In genomic region chr2:221642447-221642846, GRCh38 we compare ENCODE assay signal across 8 cellular contexts.
"Had no signal": no experiment of that assay in that cellular context is flagged by ENCODE, and none has a peak within 500 bp of the region (broad histone marks: within the 10 kb centered on the region; RNA-seq: fewer than 3 reads in every experiment).

No MANE protein-coding gene starts in this region.

- ATAC-seq: HCT116, K562 had no signal

- H3K4me3 ChIP-seq: GM23248, HAP-1, K562 had no signal

- DNase-seq: GM23248, GOT3, H7, HFFc6, IMR-90 had no signal

- H3K36me3 ChIP-seq: HAP-1 had no signal

- H3K4me1 ChIP-seq: HAP-1 had no signal

- H3K27ac ChIP-seq: GM23248 had no signal
